Comparison of ENCODE assay signal across 11 cellular contexts in genomic region chrY:12621446-12622081, GRCh38.
DNase-seq lines count a peak whose midpoint lies in the region; ATAC-seq, FAIRE-seq and TF ChIP-seq lines count a peak whose summit lies in the region.
"Had no signal": no experiment of that assay in that cellular context is flagged by ENCODE, and none has a peak within 500 bp of the region (broad histone marks: within the 10 kb centered on the region; RNA-seq: fewer than 3 reads in every experiment).

No MANE protein-coding gene starts in this region.

- no peaks in the 10 kb centered on the region for H3K79me2 ChIP-seq in OCI-LY7 (ENCODE audit: insufficient read depth, low read depth, low read length)

- no peaks in the 10 kb centered on the region for H4K20me1 ChIP-seq in OCI-LY7 (ENCODE audit: insufficient read depth, low read length)

- POLR2A ChIA-PET in OCI-LY7 (lab: Charles Lee) = interaction anchor here (0.6 to 1.0 kb wide), 2 partner anchors 60 to 248 kb away, joined by 3 read pairs; no protein-coding TSS in a partner anchor

- ATAC-seq in natural killer cell = peak in 1 of 3 donors; percentile 55
- no peak for ATAC-seq in natural killer cell treated with Interleukin-12 subunit alpha and Interleukin-12 subunit beta and Interleukin-15 and Interleukin-18, amount 100 ng/mL, for 72 hours
- ATAC-seq in HG03457 (IDR thresholded peaks at IDR 0.05; ENCODE audit: unreplicated experiment) = no peak

- CTCF ChIA-PET in OCI-LY7 (lab: Charles Lee; ENCODE audit: unreplicated experiment) = no interaction called here

- H3K4me2 ChIP-seq in OCI-LY7 (ENCODE audit: low read length) = no peak overlapping the region

- H3K27ac Mint-ChIP-seq in natural killer cell = no peak overlapping the region
- no peak overlapping the region for H3K27ac Mint-ChIP-seq in natural killer cell treated with Interleukin-12 subunit alpha and Interleukin-12 subunit beta and Interleukin-15 and Interleukin-18, amount 100 ng/mL, for 72 hours
- H3K27ac Mint-ChIP-seq: nephron had no signal

- H3K4me1 Mint-ChIP-seq in natural killer cell = no peaks in the 10 kb centered on the region
- H3K4me1 Mint-ChIP-seq in natural killer cell treated with Interleukin-12 subunit alpha and Interleukin-12 subunit beta and Interleukin-15 and Interleukin-18, amount 100 ng/mL, for 72 hours (ENCODE audit: low read depth in 2 of 2) = no peaks in the 10 kb centered on the region
- H3K4me1 Mint-ChIP-seq: nephron had no signal

- H2AFZ ChIP-seq in OCI-LY7 (ENCODE audit: low read length) = no peak overlapping the region

- H3K36me3 Mint-ChIP-seq in natural killer cell = no peaks in the 10 kb centered on the region
- no peaks in the 10 kb centered on the region for H3K36me3 Mint-ChIP-seq in natural killer cell treated with Interleukin-12 subunit alpha and Interleukin-12 subunit beta and Interleukin-15 and Interleukin-18, amount 100 ng/mL, for 72 hours

- no peaks in the 10 kb centered on the region for H3K36me3 ChIP-seq in OCI-LY7 (ENCODE audit: insufficient read depth, low read length)

- no peaks in the 10 kb centered on the region for H3K9me2 ChIP-seq in OCI-LY7 (ENCODE audit: insufficient read depth, low read length)

- no peaks in the 10 kb centered on the region for H3K4me1 ChIP-seq in OCI-LY7 (ENCODE audit: insufficient read depth, low read length, poor library complexity, severe bottlenecking)

- no peaks in the 10 kb centered on the region for H3K9me3 Mint-ChIP-seq in natural killer cell
- H3K9me3 Mint-ChIP-seq in natural killer cell treated with Interleukin-12 subunit alpha and Interleukin-12 subunit beta and Interleukin-15 and Interleukin-18, amount 100 ng/mL, for 72 hours = no peaks in the 10 kb centered on the region
- H3K9me3 Mint-ChIP-seq: nephron had no signal

- peak; percentile 33 for TF ChIP-seq CTCF in natural killer cell (IDR thresholded peaks at IDR 0.05)
- peak; percentile 65 for TF ChIP-seq CTCF in OCI-LY7 (conservative IDR thresholded peaks at IDR 0.05; ENCODE audit: low read length)

- FAIRE-seq in HTR-8/SVneo (lab: Jason Lieb, UNC) = no peak

- intact Hi-C loops in natural killer cell (cut with micrococcal nuclease) = loop anchor here (5.0 kb wide), 1 partner anchor 144 kb away; no protein-coding TSS in a partner anchor
- intact Hi-C loops in OCI-LY7 (cut with micrococcal nuclease; ENCODE audit: unreplicated experiment) = no loop called here

- no peak for DNase-seq in natural killer cell
- DNase-seq in natural killer cell treated with Interleukin-12 subunit alpha and Interleukin-12 subunit beta and Interleukin-15 and Interleukin-18, amount 100 ng/mL, for 72 hours (ENCODE audit: low spot score) = no peak
- DNase-seq in OCI-LY7 (ENCODE audit: low spot score) = peak; percentile 13
- DNase-seq in foreskin melanocyte = peak; percentile 9
- DNase-seq in midbrain (lab: John Stamatoyannopoulos, UW) = no peak
- no peak for DNase-seq in NCI-H510A (lab: John Stamatoyannopoulos, UW)
- DNase-seq in HTR-8/SVneo (ENCODE audit: insufficient read length, low spot score) = no peak
- DNase-seq: activated CD4-positive, CD25-positive, alpha-beta regulatory T cell treated with anti-CD3 and anti-CD28 coated beads, Interleukin-2, amount 50 U/mL, for 72 hours; stimulated activated CD4-positive, alpha-beta T cell treated with anti-CD3 and anti-CD28 coated beads, Interleukin-2, amount 100 ng/mL, for 24 hours had no signal

- H3K27me3 Mint-ChIP-seq in natural killer cell (ENCODE audit: low read depth in 2 of 2) = no peaks in the 10 kb centered on the region
- H3K27me3 Mint-ChIP-seq in natural killer cell treated with Interleukin-12 subunit alpha and Interleukin-12 subunit beta and Interleukin-15 and Interleukin-18, amount 100 ng/mL, for 72 hours = no peaks in the 10 kb centered on the region

- no TSS peak for BruUV-seq in OCI-LY7 (replicated peaks; lab: Mats Ljungman, UMichigan)

- no peak overlapping the region for H3K27ac ChIP-seq in OCI-LY7 (ENCODE audit: low read depth, low read length, poor library complexity, severe bottlenecking)

- H3K4me3 ChIP-seq in OCI-LY7 (ENCODE audit: low read depth, low read length, poor library complexity, severe bottlenecking) = no peak overlapping the region

- no peak overlapping the region for H3K4me3 Mint-ChIP-seq in natural killer cell
- H3K4me3 Mint-ChIP-seq in natural killer cell treated with Interleukin-12 subunit alpha and Interleukin-12 subunit beta and Interleukin-15 and Interleukin-18, amount 100 ng/mL, for 72 hours = no peak overlapping the region
- H3K4me3 Mint-ChIP-seq: nephron had no signal

- no peaks in the 10 kb centered on the region for H3K9me3 ChIP-seq in OCI-LY7 (ENCODE audit: low read length)

Comparison
In these comparisons a context has a peak if more than half of its experiments do, and no peak if none do; other contexts are left out.
1. DNase-seq: peak in OCI-LY7 (single experiment) and foreskin melanocyte (single experiment); none in natural killer cell (single experiment), natural killer cell treated with Interleukin-12 subunit alpha and Interleukin-12 subunit beta and Interleukin-15 and Interleukin-18, amount 100 ng/mL, for 72 hours (single experiment), midbrain (single experiment), NCI-H510A (single experiment) and HTR-8/SVneo (single experiment).